1 cellular context compared by ENCODE assay signal in genomic region chr3:188950832-188951489, GRCh38.
TF ChIP-seq lines count a peak whose summit lies in the region.

No MANE protein-coding gene starts in this region.

TF ChIP-seq in SK-N-SH, 30 proteins besides CTCF, POLR2A, EP300 and RAD21 (continued from another document):
- TF ChIP-seq NFIC (IDR thresholded peaks at IDR 0.05; ENCODE audit: borderline replicate concordance): peak; percentile 26; the same call in 1 of the 2 replicates
- TF ChIP-seq, protein P1, sequence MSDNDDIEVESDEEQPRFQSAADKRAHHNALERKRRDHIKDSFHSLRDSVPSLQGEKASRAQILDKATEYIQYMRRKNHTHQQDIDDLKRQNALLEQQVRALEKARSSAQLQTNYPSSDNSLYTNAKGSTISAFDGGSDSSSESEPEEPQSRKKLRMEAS (IDR thresholded peaks at IDR 0.05; ENCODE audit: low read depth): peak; percentile 86
